In the genomic region with DNA sequence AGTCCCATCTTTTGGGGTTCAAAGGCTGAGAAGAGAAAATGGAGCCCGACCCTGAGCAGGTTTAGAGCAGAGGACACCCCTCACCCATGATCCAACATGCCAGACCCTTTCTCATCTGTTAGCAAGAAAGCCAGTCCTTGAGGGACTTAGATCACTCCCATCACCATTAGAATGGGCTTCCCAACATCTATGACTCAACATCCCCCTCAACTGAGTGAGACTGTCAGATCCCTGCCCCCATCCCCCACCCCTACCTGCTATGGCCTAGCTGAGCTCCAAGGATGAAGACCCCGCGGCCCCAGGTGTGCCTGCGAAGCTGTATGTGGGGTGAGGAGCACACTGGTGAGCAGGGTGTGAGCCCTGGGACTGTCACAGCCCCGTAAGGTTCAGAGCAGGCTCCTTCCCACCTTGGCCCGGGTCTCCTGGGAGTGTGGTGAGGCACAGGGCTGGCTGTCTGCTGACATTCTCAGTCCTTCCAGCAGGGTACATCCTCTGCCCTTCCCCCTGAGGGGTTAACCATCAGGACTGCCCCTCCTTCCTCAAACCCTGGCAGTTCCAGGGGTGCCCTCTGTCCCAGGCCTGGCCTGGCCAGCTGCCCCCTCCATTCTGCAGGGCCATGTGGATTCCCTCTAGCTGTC, we compare ENCODE assay signal across 1 cellular context.
A peak's percentile ranks its signal among the peaks of the same experiment; 100 is the strongest.
TF ChIP-seq lines count a peak whose summit lies in the region.

No MANE protein-coding gene starts in this region.

TF ChIP-seq in H1, 55 proteins besides CTCF, POLR2A, EP300 and RAD21:
- TF ChIP-seq RBBP5 (IDR thresholded peaks at IDR 0.05; ENCODE audit: borderline replicate concordance, low read depth, low read length): no peak
- TF ChIP-seq SIN3A (conservative IDR thresholded peaks at IDR 0.05 in 1 of 2, IDR thresholded peaks at IDR 0.05 in 1 of 2; ENCODE audit: low read depth in 1 of 2, low read length in 2 of 2): 0 out of 4 replicates have a peak, but pooled peaks of 1 of the 2 experiments have one; percentile 19
- peak; percentile 40 for TF ChIP-seq ASH2L (IDR thresholded peaks at IDR 0.05; ENCODE audit: low read length)
TF ChIP-seq in H1: peak in this region for 2.
